Comparison of ENCODE assay signal across 14 cellular contexts in the genomic region with DNA sequence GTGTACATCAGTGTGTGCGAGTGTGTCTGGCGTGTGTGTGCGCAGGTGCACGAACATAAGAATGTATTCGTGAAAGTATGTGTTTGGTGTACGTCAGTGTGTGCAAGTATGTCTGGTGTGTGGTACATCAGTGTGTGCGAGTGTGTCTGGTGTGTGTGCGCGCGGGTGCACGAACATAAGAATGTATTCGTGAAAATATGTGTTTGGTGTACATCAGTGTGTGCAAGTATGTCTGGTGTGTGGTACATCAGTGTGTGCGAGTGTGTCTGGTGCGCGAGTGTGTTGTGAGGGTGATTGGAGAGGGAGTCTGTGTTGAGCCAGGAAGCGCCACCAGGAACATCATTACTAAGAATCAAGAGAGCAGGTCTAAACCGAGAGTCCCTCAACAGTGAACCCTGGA.
"Had no signal": no experiment of that assay in that cellular context is flagged by ENCODE, and none has a peak within 500 bp of the region (broad histone marks: within the 10 kb centered on the region; RNA-seq: fewer than 3 reads in every experiment).

No MANE protein-coding gene starts in this region.

- H3K27me3 Mint-ChIP-seq: activated naive CD4-positive, alpha-beta T cell treated with anti-CD3 and anti-CD28 coated beads, Interleukin-2, amount 50 U/mL, for 24 hours; activated T-cell treated with anti-CD3 and anti-CD28 coated beads, Interleukin-2, amount 50 U/mL, for 24 hours; stimulated activated naive CD8-positive, alpha-beta T cell treated with anti-CD3 and anti-CD28 coated beads, Interleukin-15, amount 100 ng/mL, for 72 hours had no signal

- H3K36me3 ChIP-seq: adrenal gland, thoracic aorta, upper lobe of right lung had no signal

- H3K27ac Mint-ChIP-seq: activated naive CD4-positive, alpha-beta T cell treated with anti-CD3 and anti-CD28 coated beads, Interleukin-2, amount 50 U/mL, for 24 hours; natural killer cell; stimulated activated naive CD8-positive, alpha-beta T cell treated with anti-CD3 and anti-CD28 coated beads, Interleukin-15, amount 100 ng/mL, for 72 hours; WTC11 had no signal

- H3K36me3 Mint-ChIP-seq: natural killer cell, WTC11 had no signal

- H3K4me1 ChIP-seq: adrenal gland, psoas muscle had no signal

- ATAC-seq: natural killer cell; psoas muscle; stimulated activated naive CD8-positive, alpha-beta T cell treated with anti-CD3 and anti-CD28 coated beads, Interleukin-15, amount 100 ng/mL, for 72 hours; upper lobe of right lung; WTC11 had no signal

- H3K4me3 ChIP-seq: adrenal gland, psoas muscle, thoracic aorta, upper lobe of right lung had no signal

- DNase-seq: activated CD4-positive, alpha-beta T cell treated with anti-CD3 and anti-CD28 coated beads for 48 hours; activated effector memory CD4-positive, alpha-beta T cell treated with Interleukin-2 at 50 U/mL for 16 hours; activated T-cell treated with anti-CD3 and anti-CD28 coated beads, Interleukin-2, amount 50 U/mL, for 24 hours; foreskin fibroblast; hippocampal formation; natural killer cell; psoas muscle; stimulated activated naive CD8-positive, alpha-beta T cell treated with anti-CD3 and anti-CD28 coated beads, Interleukin-15, amount 100 ng/mL, for 72 hours; SW 1271 had no signal

- H3K27me3 ChIP-seq: adrenal gland, upper lobe of right lung had no signal

- H3K4me3 Mint-ChIP-seq: activated naive CD4-positive, alpha-beta T cell treated with anti-CD3 and anti-CD28 coated beads, Interleukin-2, amount 50 U/mL, for 24 hours; activated T-cell treated with anti-CD3 and anti-CD28 coated beads, Interleukin-2, amount 50 U/mL, for 24 hours; natural killer cell; stimulated activated naive CD8-positive, alpha-beta T cell treated with anti-CD3 and anti-CD28 coated beads, Interleukin-15, amount 100 ng/mL, for 72 hours; WTC11 had no signal

- H3K27ac ChIP-seq: adrenal gland, psoas muscle, thoracic aorta, upper lobe of right lung had no signal

- H3K9me3 Mint-ChIP-seq: activated naive CD4-positive, alpha-beta T cell treated with anti-CD3 and anti-CD28 coated beads, Interleukin-2, amount 50 U/mL, for 24 hours; activated T-cell treated with anti-CD3 and anti-CD28 coated beads, Interleukin-2, amount 50 U/mL, for 24 hours; natural killer cell; stimulated activated naive CD8-positive, alpha-beta T cell treated with anti-CD3 and anti-CD28 coated beads, Interleukin-15, amount 100 ng/mL, for 72 hours; WTC11 had no signal

- H3K9me3 ChIP-seq: adrenal gland, psoas muscle, thoracic aorta, upper lobe of right lung had no signal
